ENCODE assay signal across 25 cellular contexts in genomic region chr6:93398723-93399122, GRCh38. TPM values are rescaled to one million over a fixed set of nuclear protein-coding genes. Genes with fewer than 3 reads are reported as not detected.
"Had no signal": no experiment of that assay in that cellular context is flagged by ENCODE, and none has a peak within 500 bp of the region (broad histone marks: within the 10 kb centered on the region; RNA-seq: fewer than 3 reads in every experiment).

No MANE protein-coding gene starts in this region.

- H2AFZ ChIP-seq: hepatocyte had no signal

- H3K27me3 ChIP-seq: adrenal gland, foreskin keratinocyte, hepatocyte, thyroid gland had no signal

- DNase-seq: activated CD4-positive, alpha-beta T cell treated with anti-CD3 and anti-CD28 coated beads, Interleukin-2, amount 50 U/mL, for 1 hour; activated CD4-positive, CD25-positive, alpha-beta regulatory T cell treated with anti-CD3 and anti-CD28 coated beads, Interleukin-2, amount 50 U/mL, for 72 hours; activated CD8-positive, alpha-beta memory T cell treated with anti-CD3 and anti-CD28 coated beads for 24 hours; activated CD8-positive, alpha-beta memory T cell treated with anti-CD3 and anti-CD28 coated beads, Interleukin-2, amount 50 U/mL, for 48 hours; activated gamma-delta T cell; activated T-cell treated with anti-CD3 and anti-CD28 coated beads, Interleukin-2, amount 50 U/mL, for 72 hours; adrenal gland; dermis blood vessel endothelial cell; effector memory CD4-positive, alpha-beta T cell; foreskin keratinocyte; mesendoderm; naive thymus-derived CD8-positive, alpha-beta T cell; posterior cingulate gyrus; retina; stimulated activated CD4-positive, alpha-beta T cell treated with anti-CD3 and anti-CD28 coated beads, Interleukin-12 subunit alpha, Interleukin-12 subunit beta, amount 100 ng/mL, for 4 hours; stimulated activated CD4-positive, alpha-beta T cell treated with anti-CD3 and anti-CD28 coated beads, Interleukin-1b, Interleukin-23, amount 100 ng/mL, for 48 hours; stimulated activated CD8-positive, alpha-beta memory T cell treated with anti-CD3 and anti-CD28 coated beads, Interleukin-4, amount 100 ng/mL, for 48 hours; stimulated activated naive CD4-positive, alpha-beta T cell; thyroid gland had no signal

- H3K4me2 ChIP-seq: hepatocyte had no signal

- H3K9me3 Mint-ChIP-seq: T-helper 1 cell treated with Interleukin-12 subunit alpha and Interleukin-12 subunit beta and Interleukin-4 antibody, amounts not matched to agents 30 μg/mL and 1 μg/mL, for 36 hours had no signal

- H3K36me3 Mint-ChIP-seq: activated naive CD4-positive, alpha-beta T cell treated with anti-CD3 and anti-CD28 coated beads, Interleukin-2, amount 50 U/mL, for 72 hours; naive thymus-derived CD8-positive, alpha-beta T cell had no signal

- H3K9me3 ChIP-seq: adrenal gland, thyroid gland had no signal

- H3K4me3 ChIP-seq: adrenal gland, hepatocyte, thyroid gland had no signal

- H3K4me1 Mint-ChIP-seq: naive thymus-derived CD8-positive, alpha-beta T cell had no signal

- H3K4me1 ChIP-seq: adrenal gland, foreskin keratinocyte, thyroid gland had no signal

- ATAC-seq: activated naive CD4-positive, alpha-beta T cell treated with anti-CD3 and anti-CD28 coated beads, Interleukin-2, amount 50 U/mL, for 72 hours; activated T-cell treated with anti-CD3 and anti-CD28 coated beads, Interleukin-2, amount 50 U/mL, for 72 hours; foreskin keratinocyte; naive thymus-derived CD8-positive, alpha-beta T cell had no signal

- H3K27ac ChIP-seq: adrenal gland, epithelial cell of prostate, foreskin keratinocyte, hepatocyte, thyroid gland, VCaP had no signal

- H3K27ac Mint-ChIP-seq: activated naive CD4-positive, alpha-beta T cell treated with anti-CD3 and anti-CD28 coated beads, Interleukin-2, amount 50 U/mL, for 72 hours; activated T-cell treated with anti-CD3 and anti-CD28 coated beads, Interleukin-2, amount 50 U/mL, for 72 hours; naive thymus-derived CD8-positive, alpha-beta T cell; T-helper 1 cell treated with Interleukin-12 subunit alpha and Interleukin-12 subunit beta and Interleukin-4 antibody, amounts not matched to agents 30 μg/mL and 1 μg/mL, for 36 hours had no signal

- H3K4me3 Mint-ChIP-seq: activated T-cell treated with anti-CD3 and anti-CD28 coated beads, Interleukin-2, amount 50 U/mL, for 72 hours; naive thymus-derived CD8-positive, alpha-beta T cell; T-helper 1 cell treated with Interleukin-12 subunit alpha and Interleukin-12 subunit beta and Interleukin-4 antibody, amounts not matched to agents 30 μg/mL and 1 μg/mL, for 36 hours had no signal

- H3K36me3 ChIP-seq: adrenal gland, thyroid gland had no signal

RNA-seq across cellular contexts. Expression of gene EPHA7, which starts 20.6 kb away (rescaled TPM):
- total RNA-seq: activated naive CD4-positive, alpha-beta T cell treated with anti-CD3 and anti-CD28 coated beads, Interleukin-2, amount 50 U/mL, for 72 hours; activated T-cell treated with anti-CD3 and anti-CD28 coated beads, Interleukin-2, amount 50 U/mL, for 72 hours; bronchial epithelial cell; naive thymus-derived CD8-positive, alpha-beta T cell had no signal
- polyA plus RNA-seq: foreskin keratinocyte; naive thymus-derived CD8-positive, alpha-beta T cell had no signal
